Comparison of ENCODE assay signal across 1 cellular context in genomic region chr1:64864018-64864945, GRCh38.
TF ChIP-seq lines count a peak whose summit lies in the region.

No MANE protein-coding gene starts in this region.

TF ChIP-seq in K562, 482 proteins besides CTCF, POLR2A, EP300 and RAD21 (continued from another document and continues in another):
- TF ChIP-seq NBN (IDR thresholded peaks at IDR 0.05; ENCODE audit: low read depth) = peak; percentile 98
- TF ChIP-seq ZNF444 (CRISPR knock-in tag; IDR thresholded peaks at IDR 0.05) = no peak
- TF ChIP-seq ZNF79 (CRISPR knock-in tag; IDR thresholded peaks at IDR 0.05; ENCODE audit: low read depth) = no peak
- TF ChIP-seq HNRNPUL1 (IDR thresholded peaks at IDR 0.05; ENCODE audit: low read length) = no peak
- TF ChIP-seq MCM2 (IDR thresholded peaks at IDR 0.05; ENCODE audit: low read depth) = no peak
- no peak for TF ChIP-seq CBX2 (IDR thresholded peaks at IDR 0.05; ENCODE audit: insufficient read depth, low read length, poor library complexity, severe bottlenecking)
- TF ChIP-seq MAFG (tag; conservative IDR thresholded peaks at IDR 0.05) = no peak
- no peak for TF ChIP-seq LARP7 (IDR thresholded peaks at IDR 0.05)
- TF ChIP-seq MXI1 (IDR thresholded peaks at IDR 0.05; ENCODE audit: low read depth, low read length) = no peak
- TF ChIP-seq, protein P1, sequence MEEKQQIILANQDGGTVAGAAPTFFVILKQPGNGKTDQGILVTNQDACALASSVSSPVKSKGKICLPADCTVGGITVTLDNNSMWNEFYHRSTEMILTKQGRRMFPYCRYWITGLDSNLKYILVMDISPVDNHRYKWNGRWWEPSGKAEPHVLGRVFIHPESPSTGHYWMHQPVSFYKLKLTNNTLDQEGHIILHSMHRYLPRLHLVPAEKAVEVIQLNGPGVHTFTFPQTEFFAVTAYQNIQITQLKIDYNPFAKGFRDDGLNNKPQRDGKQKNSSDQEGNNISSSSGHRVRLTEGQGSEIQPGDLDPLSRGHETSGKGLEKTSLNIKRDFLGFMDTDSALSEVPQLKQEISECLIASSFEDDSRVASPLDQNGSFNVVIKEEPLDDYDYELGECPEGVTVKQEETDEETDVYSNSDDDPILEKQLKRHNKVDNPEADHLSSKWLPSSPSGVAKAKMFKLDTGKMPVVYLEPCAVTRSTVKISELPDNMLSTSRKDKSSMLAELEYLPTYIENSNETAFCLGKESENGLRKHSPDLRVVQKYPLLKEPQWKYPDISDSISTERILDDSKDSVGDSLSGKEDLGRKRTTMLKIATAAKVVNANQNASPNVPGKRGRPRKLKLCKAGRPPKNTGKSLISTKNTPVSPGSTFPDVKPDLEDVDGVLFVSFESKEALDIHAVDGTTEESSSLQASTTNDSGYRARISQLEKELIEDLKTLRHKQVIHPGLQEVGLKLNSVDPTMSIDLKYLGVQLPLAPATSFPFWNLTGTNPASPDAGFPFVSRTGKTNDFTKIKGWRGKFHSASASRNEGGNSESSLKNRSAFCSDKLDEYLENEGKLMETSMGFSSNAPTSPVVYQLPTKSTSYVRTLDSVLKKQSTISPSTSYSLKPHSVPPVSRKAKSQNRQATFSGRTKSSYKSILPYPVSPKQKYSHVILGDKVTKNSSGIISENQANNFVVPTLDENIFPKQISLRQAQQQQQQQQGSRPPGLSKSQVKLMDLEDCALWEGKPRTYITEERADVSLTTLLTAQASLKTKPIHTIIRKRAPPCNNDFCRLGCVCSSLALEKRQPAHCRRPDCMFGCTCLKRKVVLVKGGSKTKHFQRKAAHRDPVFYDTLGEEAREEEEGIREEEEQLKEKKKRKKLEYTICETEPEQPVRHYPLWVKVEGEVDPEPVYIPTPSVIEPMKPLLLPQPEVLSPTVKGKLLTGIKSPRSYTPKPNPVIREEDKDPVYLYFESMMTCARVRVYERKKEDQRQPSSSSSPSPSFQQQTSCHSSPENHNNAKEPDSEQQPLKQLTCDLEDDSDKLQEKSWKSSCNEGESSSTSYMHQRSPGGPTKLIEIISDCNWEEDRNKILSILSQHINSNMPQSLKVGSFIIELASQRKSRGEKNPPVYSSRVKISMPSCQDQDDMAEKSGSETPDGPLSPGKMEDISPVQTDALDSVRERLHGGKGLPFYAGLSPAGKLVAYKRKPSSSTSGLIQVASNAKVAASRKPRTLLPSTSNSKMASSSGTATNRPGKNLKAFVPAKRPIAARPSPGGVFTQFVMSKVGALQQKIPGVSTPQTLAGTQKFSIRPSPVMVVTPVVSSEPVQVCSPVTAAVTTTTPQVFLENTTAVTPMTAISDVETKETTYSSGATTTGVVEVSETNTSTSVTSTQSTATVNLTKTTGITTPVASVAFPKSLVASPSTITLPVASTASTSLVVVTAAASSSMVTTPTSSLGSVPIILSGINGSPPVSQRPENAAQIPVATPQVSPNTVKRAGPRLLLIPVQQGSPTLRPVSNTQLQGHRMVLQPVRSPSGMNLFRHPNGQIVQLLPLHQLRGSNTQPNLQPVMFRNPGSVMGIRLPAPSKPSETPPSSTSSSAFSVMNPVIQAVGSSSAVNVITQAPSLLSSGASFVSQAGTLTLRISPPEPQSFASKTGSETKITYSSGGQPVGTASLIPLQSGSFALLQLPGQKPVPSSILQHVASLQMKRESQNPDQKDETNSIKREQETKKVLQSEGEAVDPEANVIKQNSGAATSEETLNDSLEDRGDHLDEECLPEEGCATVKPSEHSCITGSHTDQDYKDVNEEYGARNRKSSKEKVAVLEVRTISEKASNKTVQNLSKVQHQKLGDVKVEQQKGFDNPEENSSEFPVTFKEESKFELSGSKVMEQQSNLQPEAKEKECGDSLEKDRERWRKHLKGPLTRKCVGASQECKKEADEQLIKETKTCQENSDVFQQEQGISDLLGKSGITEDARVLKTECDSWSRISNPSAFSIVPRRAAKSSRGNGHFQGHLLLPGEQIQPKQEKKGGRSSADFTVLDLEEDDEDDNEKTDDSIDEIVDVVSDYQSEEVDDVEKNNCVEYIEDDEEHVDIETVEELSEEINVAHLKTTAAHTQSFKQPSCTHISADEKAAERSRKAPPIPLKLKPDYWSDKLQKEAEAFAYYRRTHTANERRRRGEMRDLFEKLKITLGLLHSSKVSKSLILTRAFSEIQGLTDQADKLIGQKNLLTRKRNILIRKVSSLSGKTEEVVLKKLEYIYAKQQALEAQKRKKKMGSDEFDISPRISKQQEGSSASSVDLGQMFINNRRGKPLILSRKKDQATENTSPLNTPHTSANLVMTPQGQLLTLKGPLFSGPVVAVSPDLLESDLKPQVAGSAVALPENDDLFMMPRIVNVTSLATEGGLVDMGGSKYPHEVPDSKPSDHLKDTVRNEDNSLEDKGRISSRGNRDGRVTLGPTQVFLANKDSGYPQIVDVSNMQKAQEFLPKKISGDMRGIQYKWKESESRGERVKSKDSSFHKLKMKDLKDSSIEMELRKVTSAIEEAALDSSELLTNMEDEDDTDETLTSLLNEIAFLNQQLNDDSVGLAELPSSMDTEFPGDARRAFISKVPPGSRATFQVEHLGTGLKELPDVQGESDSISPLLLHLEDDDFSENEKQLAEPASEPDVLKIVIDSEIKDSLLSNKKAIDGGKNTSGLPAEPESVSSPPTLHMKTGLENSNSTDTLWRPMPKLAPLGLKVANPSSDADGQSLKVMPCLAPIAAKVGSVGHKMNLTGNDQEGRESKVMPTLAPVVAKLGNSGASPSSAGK (IDR thresholded peaks at IDR 0.05) = peak; percentile 66
- TF ChIP-seq WHSC1 (IDR thresholded peaks at IDR 0.05; ENCODE audit: low read length) = no peak
- TF ChIP-seq RAD51 (IDR thresholded peaks at IDR 0.05; ENCODE audit: borderline replicate concordance, low read depth) = peak; percentile 64
- 0 out of 2 replicates have a peak, but pooled peaks have one; percentile 23 for TF ChIP-seq NCOA6 (IDR thresholded peaks at IDR 0.05)
- TF ChIP-seq GABPB2 (CRISPR knock-in tag; conservative IDR thresholded peaks at IDR 0.05) = no peak
- TF ChIP-seq TEAD1 (CRISPR knock-in tag; IDR thresholded peaks at IDR 0.05) = peak in 1 of 2 experiments; percentile 66; a peak in 1 of 4 replicates
- no peak for TF ChIP-seq NFYB (IDR thresholded peaks at IDR 0.05; ENCODE audit: extremely low read depth, insufficient read length)
- no peak for TF ChIP-seq NR0B1 (IDR thresholded peaks at IDR 0.05; ENCODE audit: partially characterized antibody)
- TF ChIP-seq MAFK (IDR thresholded peaks at IDR 0.05; ENCODE audit: low read length) = no peak; the same call in 1 of the 2 replicates
- TF ChIP-seq, protein P2, sequence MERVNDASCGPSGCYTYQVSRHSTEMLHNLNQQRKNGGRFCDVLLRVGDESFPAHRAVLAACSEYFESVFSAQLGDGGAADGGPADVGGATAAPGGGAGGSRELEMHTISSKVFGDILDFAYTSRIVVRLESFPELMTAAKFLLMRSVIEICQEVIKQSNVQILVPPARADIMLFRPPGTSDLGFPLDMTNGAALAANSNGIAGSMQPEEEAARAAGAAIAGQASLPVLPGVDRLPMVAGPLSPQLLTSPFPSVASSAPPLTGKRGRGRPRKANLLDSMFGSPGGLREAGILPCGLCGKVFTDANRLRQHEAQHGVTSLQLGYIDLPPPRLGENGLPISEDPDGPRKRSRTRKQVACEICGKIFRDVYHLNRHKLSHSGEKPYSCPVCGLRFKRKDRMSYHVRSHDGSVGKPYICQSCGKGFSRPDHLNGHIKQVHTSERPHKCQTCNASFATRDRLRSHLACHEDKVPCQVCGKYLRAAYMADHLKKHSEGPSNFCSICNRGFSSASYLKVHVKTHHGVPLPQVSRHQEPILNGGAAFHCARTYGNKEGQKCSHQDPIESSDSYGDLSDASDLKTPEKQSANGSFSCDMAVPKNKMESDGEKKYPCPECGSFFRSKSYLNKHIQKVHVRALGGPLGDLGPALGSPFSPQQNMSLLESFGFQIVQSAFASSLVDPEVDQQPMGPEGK (CRISPR knock-in tag; IDR thresholded peaks at IDR 0.05; ENCODE audit: borderline replicate concordance) = no peak
- peak; percentile 32 to 48 for TF ChIP-seq E2F6 (IDR thresholded peaks at IDR 0.05; ENCODE audit: borderline replicate concordance in 1 of 2, extremely low read depth in 1 of 2, insufficient read depth in 1 of 2, insufficient read length in 1 of 2, low read depth in 1 of 2, low read length in 1 of 2, poor library complexity in 1 of 2, severe bottlenecking in 1 of 2)
- TF ChIP-seq ELK3 (CRISPR knock-in tag; IDR thresholded peaks at IDR 0.05) = no peak
- TF ChIP-seq, protein P3, sequence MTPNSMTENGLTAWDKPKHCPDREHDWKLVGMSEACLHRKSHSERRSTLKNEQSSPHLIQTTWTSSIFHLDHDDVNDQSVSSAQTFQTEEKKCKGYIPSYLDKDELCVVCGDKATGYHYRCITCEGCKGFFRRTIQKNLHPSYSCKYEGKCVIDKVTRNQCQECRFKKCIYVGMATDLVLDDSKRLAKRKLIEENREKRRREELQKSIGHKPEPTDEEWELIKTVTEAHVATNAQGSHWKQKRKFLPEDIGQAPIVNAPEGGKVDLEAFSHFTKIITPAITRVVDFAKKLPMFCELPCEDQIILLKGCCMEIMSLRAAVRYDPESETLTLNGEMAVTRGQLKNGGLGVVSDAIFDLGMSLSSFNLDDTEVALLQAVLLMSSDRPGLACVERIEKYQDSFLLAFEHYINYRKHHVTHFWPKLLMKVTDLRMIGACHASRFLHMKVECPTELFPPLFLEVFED (CRISPR knock-in tag; conservative IDR thresholded peaks at IDR 0.05) = no peak
- TF ChIP-seq ZNF830 (CRISPR knock-in tag; IDR thresholded peaks at IDR 0.05) = 0 out of 2 replicates have a peak, but pooled peaks have one; percentile 22
- no peak for TF ChIP-seq DNMT1 (IDR thresholded peaks at IDR 0.05)
- TF ChIP-seq DMBX1 (CRISPR knock-in tag; IDR thresholded peaks at IDR 0.05; ENCODE audit: borderline replicate concordance) = 0 out of 2 replicates have a peak, but pooled peaks have one; percentile 38
- TF ChIP-seq RB1 (IDR thresholded peaks at IDR 0.05; ENCODE audit: low read depth) = no peak; the same call in 1 of the 2 replicates
- TF ChIP-seq RBFOX2 (IDR thresholded peaks at IDR 0.05; ENCODE audit: low read depth, low read length) = peak; percentile 64
- TF ChIP-seq ZNF77 (CRISPR knock-in tag; IDR thresholded peaks at IDR 0.05) = no peak
- peak; percentile 42 for TF ChIP-seq PHF20 (IDR thresholded peaks at IDR 0.05; ENCODE audit: partially characterized antibody)
- TF ChIP-seq, protein P4, sequence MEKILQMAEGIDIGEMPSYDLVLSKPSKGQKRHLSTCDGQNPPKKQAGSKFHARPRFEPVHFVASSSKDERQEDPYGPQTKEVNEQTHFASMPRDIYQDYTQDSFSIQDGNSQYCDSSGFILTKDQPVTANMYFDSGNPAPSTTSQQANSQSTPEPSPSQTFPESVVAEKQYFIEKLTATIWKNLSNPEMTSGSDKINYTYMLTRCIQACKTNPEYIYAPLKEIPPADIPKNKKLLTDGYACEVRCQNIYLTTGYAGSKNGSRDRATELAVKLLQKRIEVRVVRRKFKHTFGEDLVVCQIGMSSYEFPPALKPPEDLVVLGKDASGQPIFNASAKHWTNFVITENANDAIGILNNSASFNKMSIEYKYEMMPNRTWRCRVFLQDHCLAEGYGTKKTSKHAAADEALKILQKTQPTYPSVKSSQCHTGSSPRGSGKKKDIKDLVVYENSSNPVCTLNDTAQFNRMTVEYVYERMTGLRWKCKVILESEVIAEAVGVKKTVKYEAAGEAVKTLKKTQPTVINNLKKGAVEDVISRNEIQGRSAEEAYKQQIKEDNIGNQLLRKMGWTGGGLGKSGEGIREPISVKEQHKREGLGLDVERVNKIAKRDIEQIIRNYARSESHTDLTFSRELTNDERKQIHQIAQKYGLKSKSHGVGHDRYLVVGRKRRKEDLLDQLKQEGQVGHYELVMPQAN (IDR thresholded peaks at IDR 0.05; ENCODE audit: borderline replicate concordance) = peak; percentile 43; the same call in 1 of the 2 replicates
- no peak for TF ChIP-seq SLC30A9 (CRISPR knock-in tag; IDR thresholded peaks at IDR 0.05)
- TF ChIP-seq PHTF2 (CRISPR knock-in tag; IDR thresholded peaks at IDR 0.05) = no peak
- TF ChIP-seq SMAD4 (CRISPR knock-in tag; conservative IDR thresholded peaks at IDR 0.05) = peak; percentile 92
- TF ChIP-seq KAT2B (IDR thresholded peaks at IDR 0.05; ENCODE audit: low read depth, low read length) = no peak
- TF ChIP-seq YBX1 (IDR thresholded peaks at IDR 0.05) = no peak
- TF ChIP-seq ZNF778 (CRISPR knock-in tag; IDR thresholded peaks at IDR 0.05) = no peak
- peak; percentile 80 for TF ChIP-seq CREM (IDR thresholded peaks at IDR 0.05; ENCODE audit: low read depth)
- peak; percentile 46 for TF ChIP-seq NFIX (CRISPR knock-in tag; IDR thresholded peaks at IDR 0.05; ENCODE audit: low read depth)
- TF ChIP-seq NR2C2 (CRISPR knock-in tag; IDR thresholded peaks at IDR 0.05) = no peak
- peak; percentile 46; the same call in 1 of the 2 replicates for TF ChIP-seq NR2C2 (tag; IDR thresholded peaks at IDR 0.05)
- TF ChIP-seq ELF2 (CRISPR knock-in tag; IDR thresholded peaks at IDR 0.05) = no peak
- no peak for TF ChIP-seq BMI1 (IDR thresholded peaks at IDR 0.05; ENCODE audit: low read length)
